Comparison of ENCODE assay signal across 22 cellular contexts in genomic region chr6:2229742-2230141, GRCh38.
"Had no signal": no experiment of that assay in that cellular context is flagged by ENCODE, and none has a peak within 500 bp of the region (broad histone marks: within the 10 kb centered on the region; RNA-seq: fewer than 3 reads in every experiment).

No MANE protein-coding gene starts in this region.

- H3K27me3 Mint-ChIP-seq: activated CD4-positive, alpha-beta memory T cell treated with anti-CD3 and anti-CD28 coated beads, Interleukin-2, amount 10 ng/mL, durations not matched to agents 7 days and 5 days; activated CD4-positive, alpha-beta T cell treated with anti-CD3 and anti-CD28 coated beads, Interleukin-2, amount 10 ng/mL, durations not matched to agents 7 days and 5 days; activated naive CD4-positive, alpha-beta T cell treated with anti-CD3 and anti-CD28 coated beads, Interleukin-2, amount 50 U/mL, for 24 hours; activated T-cell treated with anti-CD3 and anti-CD28 coated beads, Interleukin-2, amount 50 U/mL, for 24 hours; central memory CD8-positive, alpha-beta T cell; naive thymus-derived CD8-positive, alpha-beta T cell; T-helper 17 cell had no signal

- H3K4me1 Mint-ChIP-seq: neural crest cell had no signal

- H3K27me3 ChIP-seq: right atrium auricular region, tibial nerve had no signal

- H3K9me3 Mint-ChIP-seq: activated CD4-positive, alpha-beta memory T cell treated with anti-CD3 and anti-CD28 coated beads, Interleukin-2, amount 10 ng/mL, durations not matched to agents 7 days and 5 days; activated CD4-positive, alpha-beta T cell treated with anti-CD3 and anti-CD28 coated beads, Interleukin-2, amount 10 ng/mL, durations not matched to agents 7 days and 5 days; activated naive CD4-positive, alpha-beta T cell treated with anti-CD3 and anti-CD28 coated beads, Interleukin-2, amount 50 U/mL, for 24 hours; activated T-cell treated with anti-CD3 and anti-CD28 coated beads, Interleukin-2, amount 50 U/mL, for 24 hours; central memory CD8-positive, alpha-beta T cell; naive thymus-derived CD8-positive, alpha-beta T cell had no signal

- H3K27ac Mint-ChIP-seq: activated CD4-positive, alpha-beta memory T cell treated with anti-CD3 and anti-CD28 coated beads, Interleukin-2, amount 10 ng/mL, durations not matched to agents 7 days and 5 days; activated CD4-positive, alpha-beta T cell treated with anti-CD3 and anti-CD28 coated beads, Interleukin-2, amount 10 ng/mL, durations not matched to agents 7 days and 5 days; activated naive CD4-positive, alpha-beta T cell treated with anti-CD3 and anti-CD28 coated beads, Interleukin-2, amount 50 U/mL, for 24 hours; activated T-cell treated with anti-CD3 and anti-CD28 coated beads, Interleukin-2, amount 50 U/mL, for 24 hours; naive thymus-derived CD8-positive, alpha-beta T cell; T-helper 17 cell had no signal

- H3K9me3 ChIP-seq: right atrium auricular region, tibial nerve had no signal

- H3K79me2 ChIP-seq: parathyroid adenoma had no signal

- H3K4me3 Mint-ChIP-seq: activated CD4-positive, alpha-beta memory T cell treated with anti-CD3 and anti-CD28 coated beads, Interleukin-2, amount 10 ng/mL, durations not matched to agents 7 days and 5 days; activated CD4-positive, alpha-beta T cell treated with anti-CD3 and anti-CD28 coated beads, Interleukin-2, amount 10 ng/mL, durations not matched to agents 7 days and 5 days; activated naive CD4-positive, alpha-beta T cell treated with anti-CD3 and anti-CD28 coated beads, Interleukin-2, amount 50 U/mL, for 24 hours; activated T-cell treated with anti-CD3 and anti-CD28 coated beads, Interleukin-2, amount 50 U/mL, for 24 hours; central memory CD8-positive, alpha-beta T cell; naive thymus-derived CD8-positive, alpha-beta T cell; neural crest cell; T-helper 17 cell had no signal

- H3K27ac ChIP-seq: epithelial cell of prostate, parathyroid adenoma, right atrium auricular region, tibial nerve had no signal

- H3K4me1 ChIP-seq: parathyroid adenoma, right atrium auricular region had no signal

- DNase-seq: activated CD4-positive, alpha-beta memory T cell treated with anti-CD3 and anti-CD28 coated beads, Interleukin-2, amount 10 ng/mL, durations not matched to agents 7 days and 5 days; activated CD4-positive, alpha-beta T cell treated with anti-CD3 and anti-CD28 coated beads for 1 hour; activated CD4-positive, alpha-beta T cell treated with anti-CD3 and anti-CD28 coated beads, Interleukin-2, amount 10 ng/mL, durations not matched to agents 7 days and 5 days; activated CD8-positive, alpha-beta memory T cell treated with anti-CD3 and anti-CD28 coated beads, Interleukin-2, amount 50 U/mL, for 48 hours; activated T-cell treated with anti-CD3 and anti-CD28 coated beads, Interleukin-2, amount 50 U/mL, for 24 hours; dermis blood vessel endothelial cell; effector CD4-positive, alpha-beta T cell; kidney; left colon; naive thymus-derived CD8-positive, alpha-beta T cell; occipital lobe; stimulated activated CD4-positive, alpha-beta T cell treated with anti-CD3 and anti-CD28 coated beads, Interleukin-15, amount 100 ng/mL, for 24 hours; stimulated activated CD4-positive, alpha-beta T cell treated with anti-CD3 and anti-CD28 coated beads, Interleukin-2, amount 100 ng/mL, for 24 hours; stimulated activated naive CD4-positive, alpha-beta T cell treated with Interleukin-2 at 50 U/mL for 16 hours; T-helper 17 cell had no signal

- H3K4me3 ChIP-seq: right atrium auricular region, tibial nerve had no signal

- H3K36me3 ChIP-seq: right atrium auricular region, tibial nerve had no signal

- H2AFZ ChIP-seq: parathyroid adenoma had no signal

- H3K9ac ChIP-seq: parathyroid adenoma had no signal

- H3K36me3 Mint-ChIP-seq: activated naive CD4-positive, alpha-beta T cell treated with anti-CD3 and anti-CD28 coated beads, Interleukin-2, amount 50 U/mL, for 24 hours had no signal

- ATAC-seq: left colon; naive thymus-derived CD8-positive, alpha-beta T cell; T-helper 17 cell had no signal
